ENCODE assay signal across 16 cellular contexts in the genomic region with DNA sequence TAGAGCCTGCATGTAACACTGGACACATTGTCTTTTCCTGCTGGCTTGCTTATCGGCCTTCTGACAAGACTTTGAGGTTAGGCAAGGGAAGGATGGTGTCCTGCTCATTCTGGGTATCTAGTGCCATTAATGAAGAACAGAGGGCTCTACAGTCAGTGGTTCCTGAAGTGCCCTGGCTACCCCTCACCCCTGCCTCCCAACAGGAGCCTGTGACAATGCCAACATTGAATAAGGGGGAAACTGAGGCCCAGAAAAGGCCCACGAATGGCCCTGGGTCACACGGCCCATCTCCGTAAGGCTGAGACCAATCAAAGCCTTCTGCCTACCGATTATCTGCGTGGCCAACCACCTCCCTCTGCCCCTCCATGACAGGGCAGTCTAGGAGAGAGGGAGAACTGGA. TPM values are rescaled to one million over a fixed set of nuclear protein-coding genes. Genes with fewer than 3 reads are reported as not detected.
"Had no signal": no experiment of that assay in that cellular context is flagged by ENCODE, and none has a peak within 500 bp of the region (broad histone marks: within the 10 kb centered on the region; RNA-seq: fewer than 3 reads in every experiment).

No MANE protein-coding gene starts in this region.

- H3K27me3 ChIP-seq: ascending aorta, colonic mucosa, ovary had no signal

- H3K36me3 ChIP-seq: ascending aorta, colonic mucosa, left ventricle myocardium inferior, ovary had no signal

- H3K4me3 ChIP-seq: ascending aorta, colonic mucosa, left ventricle myocardium inferior, ovary, SK-N-MC, spleen had no signal

- H3K27ac Mint-ChIP-seq: activated CD4-positive, alpha-beta memory T cell treated with anti-CD3 and anti-CD28 coated beads, Interleukin-2, amount 10 ng/mL, durations not matched to agents 7 days and 5 days had no signal

- H3K4me1 ChIP-seq: colonic mucosa had no signal

- H3K9me3 ChIP-seq: ascending aorta, colonic mucosa, left ventricle myocardium inferior, ovary had no signal

- H3K27ac ChIP-seq: ascending aorta, colonic mucosa, left ventricle myocardium inferior, ovary, SK-N-MC, spleen had no signal

- DNase-seq: activated CD4-positive, alpha-beta memory T cell treated with anti-CD3 and anti-CD28 coated beads, Interleukin-2, amount 10 ng/mL, durations not matched to agents 7 days and 5 days; activated CD4-positive, alpha-beta T cell treated with anti-CD3 and anti-CD28 coated beads for 48 hours; activated CD4-positive, CD25-positive, alpha-beta regulatory T cell; activated naive CD4-positive, alpha-beta T cell treated with anti-CD3 and anti-CD28 coated beads, Interleukin-2, amount 50 U/mL, for 16 hours; colonic mucosa; erythroblast; hypothalamus; kidney; left ventricle myocardium inferior; ovary; SHP77; spleen; stimulated activated naive CD4-positive, alpha-beta T cell; T-helper 9 cell had no signal

- H3K9me3 Mint-ChIP-seq: activated CD4-positive, alpha-beta memory T cell treated with anti-CD3 and anti-CD28 coated beads, Interleukin-2, amount 10 ng/mL, durations not matched to agents 7 days and 5 days had no signal

RNA-seq across cellular contexts. Expression of a gene that starts 46.2 kb away (rescaled TPM):
- total RNA-seq: ascending aorta had no signal

RNA-seq across cellular contexts. Expression of a gene that starts 46.8 kb away (rescaled TPM):
- total RNA-seq: ascending aorta, left ventricle myocardium inferior had no signal
